Comparison of ENCODE assay signal across 8 cellular contexts in genomic region chr3:115819785-115820384, GRCh38.
DNase-seq lines count a peak whose midpoint lies in the region; ATAC-seq, FAIRE-seq and TF ChIP-seq lines count a peak whose summit lies in the region.

No MANE protein-coding gene starts in this region.

- peaks cover 3 to 6% of the 10 kb centered on the region in 2 experiments for H3K27me3 ChIP-seq in endothelial cell of umbilical vein (ENCODE audit: control insufficient read depth in 2 of 2, insufficient read depth in 2 of 2, low read length in 2 of 2)

- no peaks in the 10 kb centered on the region for H3K9me1 ChIP-seq in endothelial cell of umbilical vein (replicated peaks; ENCODE audit: control insufficient read depth, extremely low read depth, insufficient read depth, low read length)

- no peak overlapping the region for H2AFZ ChIP-seq in endothelial cell of umbilical vein (ENCODE audit: low read depth, low read length)

- no peaks in the 10 kb centered on the region for H3K4me1 ChIP-seq in endothelial cell of umbilical vein (ENCODE audit: control insufficient read depth, extremely low read depth, insufficient read depth, low read length)

- H3K4me3 ChIP-seq in endothelial cell of umbilical vein (replicated peaks in 1 of 3; ENCODE audit: insufficient read depth in 1 of 3, low read depth in 1 of 3, low read length in 3 of 3), result no peak overlapping the region

- no peak overlapping the region for H3K9ac ChIP-seq in endothelial cell of umbilical vein (replicated peaks; ENCODE audit: extremely low read depth, insufficient read depth, low read length)

- H3K79me2 ChIP-seq in endothelial cell of umbilical vein (ENCODE audit: control insufficient read depth, insufficient read depth, low read length), result no peaks in the 10 kb centered on the region

- no peaks in the 10 kb centered on the region for H3K9me3 ChIP-seq in endothelial cell of umbilical vein (replicated peaks; ENCODE audit: control insufficient read depth, insufficient read depth, low read length)

- intact Hi-C loops in endothelial cell of umbilical vein (cut with micrococcal nuclease), result loop anchor here (1.0 to 10.0 kb wide), 2 partner anchors 938 to 1455 kb away; no protein-coding TSS in a partner anchor

- no peaks in the 10 kb centered on the region for H3K36me3 ChIP-seq in endothelial cell of umbilical vein (ENCODE audit: control insufficient read depth in 2 of 2, extremely low read depth in 1 of 2, insufficient read depth in 2 of 2, low read length in 2 of 2)

- no peak for TF ChIP-seq POLR2A in endothelial cell of umbilical vein (IDR thresholded peaks at IDR 0.05; ENCODE audit: low read depth, low read length)

- FAIRE-seq in endothelial cell of umbilical vein (lab: Jason Lieb, UNC), result peak; percentile 70

- peak; percentile 93 for ATAC-seq in GM21360 (IDR thresholded peaks at IDR 0.05; ENCODE audit: unreplicated experiment)
- peak; percentile 75 for ATAC-seq in HG03575 (IDR thresholded peaks at IDR 0.05; ENCODE audit: extremely low read depth, insufficient number of reproducible peaks, low FRiP score, unreplicated experiment)

- H3K27ac ChIP-seq in endothelial cell of umbilical vein (ENCODE audit: insufficient read depth, low read depth, low read length), result no peak overlapping the region

- H3K4me2 ChIP-seq in endothelial cell of umbilical vein (ENCODE audit: insufficient read depth, low read length), result no peak overlapping the region

- peak; percentile 86 to 93 for TF ChIP-seq CTCF in endothelial cell of umbilical vein (IDR thresholded peaks at IDR 0.05; ENCODE audit: extremely low read depth in 1 of 2, insufficient read depth in 1 of 2, low read depth in 1 of 2, low read length in 2 of 2)

- CTCF ChIA-PET in endothelial cell of umbilical vein (lab: Charles Lee), result no interaction called here

- POLR2A ChIA-PET in endothelial cell of umbilical vein (lab: Charles Lee), result no interaction called here

- dilution Hi-C loops in endothelial cell of umbilical vein (cut with MboI; ENCODE audit: extremely low pct_ligation_motif_present, low sequenced_read_pairs), result no loop called here

- H4K20me1 ChIP-seq in endothelial cell of umbilical vein (replicated peaks; ENCODE audit: control insufficient read depth, extremely low read depth, insufficient read depth, low read length), result no peaks in the 10 kb centered on the region

- no TSS peak for BruUV-seq in endothelial cell of umbilical vein (replicated peaks; lab: Mats Ljungman, UMichigan)

- DNase-seq in DMS114 treated with DMSO at 0.1 percent for 48 hours (lab: John Stamatoyannopoulos, UW; ENCODE audit: unreplicated experiment) (peak; percentile 67), NCI-H748 (lab: John Stamatoyannopoulos, UW; ENCODE audit: unreplicated experiment) (peak; percentile 79), endothelial cell of umbilical vein (ENCODE audit: low read depth, low spot score) (peak; percentile 87), mucosa of gallbladder (ENCODE audit: low spot score) (peak; percentile 84)
- peak; percentile 41 to 58 for DNase-seq in activated CD4-positive, alpha-beta T cell treated with anti-CD3 and anti-CD28 coated beads, Interleukin-2, amount 50 U/mL, for 48 hours
- DNase-seq in stimulated activated naive CD4-positive, alpha-beta T cell treated with Interleukin-2 at 50 U/mL for 16 hours (lab: John Stamatoyannopoulos, UW), result peak; percentile 26

TF ChIP-seq in endothelial cell of umbilical vein, 7 proteins besides CTCF, POLR2A, EP300 and RAD21:
- peak; percentile 42 for TF ChIP-seq FOS (IDR thresholded peaks at IDR 0.05; ENCODE audit: borderline replicate concordance, insufficient read depth, low read length)
- no peak for TF ChIP-seq GATA2 (IDR thresholded peaks at IDR 0.05; ENCODE audit: insufficient read depth, insufficient read length, low read depth, low read length)
- no peak for TF ChIP-seq MAX (IDR thresholded peaks at IDR 0.05; ENCODE audit: insufficient read depth, insufficient read length)
TF ChIP-seq in endothelial cell of umbilical vein: peak in this region for 1.

Comparison
In these comparisons a context has a peak if more than half of its experiments do, and no peak if none do; other contexts are left out.
1. DNase-seq: peak in every context shown above with its lines; median percentile 87 in endothelial cell of umbilical vein; 84 in mucosa of gallbladder; 79 in NCI-H748; 67 in DMS114 treated with DMSO at 0.1 percent for 48 hours; 50 in activated CD4-positive, alpha-beta T cell treated with anti-CD3 and anti-CD28 coated beads, Interleukin-2, amount 50 U/mL, for 48 hours; 26 in stimulated activated naive CD4-positive, alpha-beta T cell treated with Interleukin-2 at 50 U/mL for 16 hours.